8 cellular contexts compared by ENCODE assay signal in the genomic region with DNA sequence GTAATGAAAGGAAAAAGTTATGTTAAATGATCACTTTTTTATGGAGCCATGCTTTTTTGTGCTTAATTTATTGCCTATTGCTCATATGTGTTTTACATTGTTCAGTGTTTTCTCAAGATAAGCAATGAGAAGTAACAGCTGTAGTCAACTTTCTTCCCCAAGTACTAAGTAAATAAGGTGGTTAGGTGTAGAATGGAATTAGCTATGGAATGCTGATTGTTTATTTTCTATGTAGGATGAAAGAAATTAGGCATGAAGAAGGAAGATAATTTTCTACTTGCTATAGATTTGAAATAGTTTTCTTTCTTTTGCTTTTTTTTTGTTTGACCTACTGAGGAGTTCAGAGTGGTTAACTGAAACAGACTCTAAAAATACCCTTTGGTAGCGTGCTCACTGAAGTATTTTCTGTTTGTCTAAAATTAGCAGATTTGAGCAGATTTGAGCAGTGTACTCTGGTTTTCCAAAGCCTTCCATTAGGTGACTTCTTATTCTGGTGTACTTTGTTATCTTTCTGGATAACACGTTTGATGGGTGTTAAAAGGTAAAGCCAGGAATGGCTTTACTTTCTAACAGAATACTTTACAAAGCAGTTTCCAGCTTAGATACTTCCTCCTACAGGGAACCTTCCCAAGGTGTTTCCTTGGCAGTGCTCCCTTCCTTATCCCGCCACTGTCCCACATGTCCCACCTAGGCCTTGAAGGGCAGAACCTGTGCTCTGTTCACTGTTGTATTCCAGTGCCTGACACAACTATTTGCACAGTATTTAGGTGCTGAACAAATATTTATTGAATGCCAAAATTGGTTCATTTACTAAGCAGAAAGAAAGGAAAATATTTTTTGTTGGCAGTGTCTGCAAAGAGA. TPM values are rescaled to one million over a fixed set of nuclear protein-coding genes. Genes with fewer than 3 reads are reported as not detected.
A peak's percentile ranks its signal among the peaks of the same experiment; 100 is the strongest.
DNase-seq lines count a peak whose midpoint lies in the region; ATAC-seq and TF ChIP-seq lines count a peak whose summit lies in the region.

No MANE protein-coding gene starts in this region.

- H3K27me3 Mint-ChIP-seq in CD8-positive, alpha-beta memory T cell = no peaks in the 10 kb centered on the region

- peak overlapping the region; percentile 32 for H3K4me3 ChIP-seq in CD8-positive, alpha-beta memory T cell (ENCODE audit: low read length)
- H3K4me3 ChIP-seq in SK-N-MC (no peak overlapping the region), lower lobe of right lung (no peak overlapping the region)

- no peak for TF ChIP-seq CTCF in lower lobe of right lung (IDR thresholded peaks at IDR 0.05)

- H3K9me3 Mint-ChIP-seq in CD8-positive, alpha-beta memory T cell = no peaks in the 10 kb centered on the region

- peak overlapping the region; percentile 70 to 99 (median 97) for H3K27ac Mint-ChIP-seq in CD8-positive, alpha-beta memory T cell

- H3K4me1 Mint-ChIP-seq in CD8-positive, alpha-beta memory T cell = peaks cover 88 to 94% (median 94%) of the 10 kb centered on the region in 3 donors

- peaks cover 0 to 9% (median 3%) of the 10 kb centered on the region in 3 donors for H3K36me3 Mint-ChIP-seq in CD8-positive, alpha-beta memory T cell

- no peak overlapping the region for H3K9ac ChIP-seq in SK-N-MC (ENCODE audit: insufficient read length)

- peaks cover 92% of the 10 kb centered on the region for H3K4me1 ChIP-seq in CD8-positive, alpha-beta memory T cell (ENCODE audit: insufficient read depth, low read length)
- H3K4me1 ChIP-seq in lower lobe of right lung = peaks cover 88% of the 10 kb centered on the region

- CTCF ChIA-PET in CD8-positive, alpha-beta memory T cell (lab: Charles Lee) = interaction anchor here (1.0 to 5.0 kb wide), 6 partner anchors 14 to 117 kb away, joined by 3 to 78 read pairs (median 12); no protein-coding TSS in a partner anchor
- CTCF ChIA-PET in HEK293T (lab: Yijun Ruan, JAX) = no interaction called here

- DNase-seq in CD8-positive, alpha-beta memory T cell = no peak
- DNase-seq in SK-N-MC (ENCODE audit: low read depth, low spot score) = no peak
- no peak for DNase-seq in lower lobe of right lung
- no peak for DNase-seq in GM19240 (ENCODE audit: insufficient read length, low spot score)
- DNase-seq in NCI-H2107 treated with DMSO at 0.1 percent for 48 hours (lab: John Stamatoyannopoulos, UW; ENCODE audit: unreplicated experiment) = no peak
- DNase-seq in NCI-H1694 treated with DMSO at 0.1 percent for 48 hours (lab: John Stamatoyannopoulos, UW) = no peak
- DNase-seq in HEK293T (ENCODE audit: extremely low spot score) = no peak

- intact Hi-C loops in lower lobe of right lung (cut with DNase I) = no loop called here

- peak; percentile 36 for ATAC-seq in GM21717 (IDR thresholded peaks at IDR 0.05; ENCODE audit: unreplicated experiment)
- peak in 1 of 2 donors; percentile 51 for ATAC-seq in lower lobe of right lung

- H3K36me3 ChIP-seq in CD8-positive, alpha-beta memory T cell (ENCODE audit: insufficient read depth, low read length) = no peaks in the 10 kb centered on the region
- H3K36me3 ChIP-seq in SK-N-MC (ENCODE audit: insufficient read depth, low read length) = no peaks in the 10 kb centered on the region
- H3K36me3 ChIP-seq in lower lobe of right lung = no peaks in the 10 kb centered on the region

- H3K9me3 ChIP-seq in CD8-positive, alpha-beta memory T cell (ENCODE audit: low read length) = no peaks in the 10 kb centered on the region
- H3K9me3 ChIP-seq in SK-N-MC (ENCODE audit: low read depth, low read length) (no peaks in the 10 kb centered on the region), lower lobe of right lung (no peaks in the 10 kb centered on the region)

- POLR2A ChIA-PET in CD8-positive, alpha-beta memory T cell (lab: Charles Lee) = no interaction called here
- POLR2A ChIA-PET in HEK293T (lab: Yijun Ruan, JAX) = no interaction called here

- H3K27ac ChIP-seq in CD8-positive, alpha-beta memory T cell (ENCODE audit: low read depth, low read length) = no peak overlapping the region
- H3K27ac ChIP-seq in SK-N-MC (peak overlapping the region; percentile 69), lower lobe of right lung (peak overlapping the region; percentile 61)

- H3K27me3 ChIP-seq in CD8-positive, alpha-beta memory T cell (ENCODE audit: insufficient read depth, low read length, poor library complexity, severe bottlenecking) = no peaks in the 10 kb centered on the region
- H3K27me3 ChIP-seq in lower lobe of right lung (ENCODE audit: low read depth) = no peaks in the 10 kb centered on the region

- H3K4me3 Mint-ChIP-seq in CD8-positive, alpha-beta memory T cell = peak overlapping the region; percentile 5 to 92 (median 72)

TF ChIP-seq in HEK293T, 16 proteins besides CTCF, POLR2A, EP300 and RAD21:
- no peak for TF ChIP-seq NFRKB (IDR thresholded peaks at IDR 0.05)
- no peak for TF ChIP-seq SUZ12 (IDR thresholded peaks at IDR 0.05)
- no peak for TF ChIP-seq L3MBTL2 (conservative IDR thresholded peaks at IDR 0.05)
- no peak for TF ChIP-seq LEF1 (IDR thresholded peaks at IDR 0.05; ENCODE audit: borderline replicate concordance)
- TF ChIP-seq CTBP1 (IDR thresholded peaks at IDR 0.05; ENCODE audit: borderline replicate concordance) = no peak

RNA-seq across cellular contexts. Expression of a gene that starts 56.0 kb away (rescaled TPM):
- 10 to 100 TPM; 58.2 to 59.2 TPM for total RNA-seq in CD8-positive, alpha-beta memory T cell
- polyA plus RNA-seq in CD8-positive, alpha-beta memory T cell = 4.0 TPM
- 82.7 TPM for total RNA-seq in lower lobe of right lung
